23 cellular contexts compared by ENCODE assay signal in the genomic region with DNA sequence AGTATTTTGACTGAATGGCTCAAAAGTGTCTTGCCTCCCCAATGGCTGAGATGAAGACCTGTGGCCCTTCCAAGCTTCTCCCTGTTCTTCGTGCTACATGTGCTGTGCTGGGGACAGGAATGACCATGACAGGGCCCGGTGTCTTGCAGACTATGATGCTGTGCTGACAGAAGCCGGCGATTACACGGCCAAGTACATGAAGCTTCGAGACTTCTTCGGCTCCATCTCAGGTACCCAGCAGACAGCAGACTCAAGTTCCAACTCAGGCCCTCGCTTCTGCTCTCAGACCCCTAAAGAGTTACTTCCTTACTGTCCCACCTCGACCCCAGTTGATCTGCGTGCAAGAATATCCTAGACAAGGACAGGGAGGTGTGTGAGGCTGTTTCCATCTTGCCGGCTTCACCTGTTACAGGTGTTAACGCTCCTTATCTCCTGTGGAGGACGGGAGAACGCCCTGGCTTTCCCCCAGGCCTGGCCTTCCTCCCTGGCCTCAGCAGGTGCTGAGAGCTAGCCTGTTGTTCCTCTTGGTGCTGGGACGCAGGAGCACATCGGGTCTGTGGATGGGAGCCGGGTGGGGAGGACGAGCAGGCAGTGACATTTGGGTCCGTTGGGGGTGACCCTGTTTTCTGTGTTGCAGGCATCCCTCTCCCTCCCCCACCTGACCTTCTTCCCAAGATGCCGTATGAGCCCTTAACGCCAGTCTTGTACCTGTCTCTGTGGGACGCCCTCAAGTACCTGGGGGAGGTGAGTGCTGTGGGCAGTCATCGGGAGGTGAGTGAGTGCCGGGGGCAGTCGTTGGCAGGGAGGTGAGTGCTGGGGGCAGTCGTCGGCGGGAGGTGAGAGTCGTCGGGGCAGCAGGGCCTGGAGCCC. TPM values are rescaled to one million over a fixed set of nuclear protein-coding genes. Genes with fewer than 3 reads are reported as not detected.
DNase-seq lines count a peak whose midpoint lies in the region; ATAC-seq and TF ChIP-seq lines count a peak whose summit lies in the region.
"Had no signal": no experiment of that assay in that cellular context is flagged by ENCODE, and none has a peak within 500 bp of the region (broad histone marks: within the 10 kb centered on the region; RNA-seq: fewer than 3 reads in every experiment).

No MANE protein-coding gene starts in this region.

- H3K4me3 Mint-ChIP-seq in natural killer cell treated with Interleukin-12 subunit alpha and Interleukin-12 subunit beta and Interleukin-15 and Interleukin-18, amount 100 ng/mL, for 72 hours = no peak overlapping the region
- no peak overlapping the region for H3K4me3 Mint-ChIP-seq in natural killer cell
- H3K4me3 Mint-ChIP-seq: IgD-negative memory B cell had no signal

- peaks cover 0 to 2% of the 10 kb centered on the region in 2 donors for H3K27me3 ChIP-seq in left lung
- no peaks in the 10 kb centered on the region for H3K27me3 ChIP-seq in osteoblast (ENCODE audit: insufficient read depth, low read length)
- H3K27me3 ChIP-seq in aorta (ENCODE audit: control insufficient read depth in 1 of 2, insufficient read depth in 2 of 2, low read length in 1 of 2) = no peaks in the 10 kb centered on the region

- ATAC-seq in natural killer cell treated with Interleukin-12 subunit alpha and Interleukin-12 subunit beta and Interleukin-15 and Interleukin-18, amount 100 ng/mL, for 72 hours = no peak
- no peak for ATAC-seq in natural killer cell
- ATAC-seq in left lung = no peak
- ATAC-seq in aorta (ENCODE audit: low FRiP score) = no peak
- ATAC-seq: Panc1 had no signal

- intact Hi-C loops in natural killer cell (cut with micrococcal nuclease) (no loop called here), left lung (cut with DNase I) (no loop called here), aorta (cut with DNase I) (no loop called here)

- H3K27me3 Mint-ChIP-seq in natural killer cell treated with Interleukin-12 subunit alpha and Interleukin-12 subunit beta and Interleukin-15 and Interleukin-18, amount 100 ng/mL, for 72 hours = no peaks in the 10 kb centered on the region
- no peaks in the 10 kb centered on the region for H3K27me3 Mint-ChIP-seq in natural killer cell (ENCODE audit: low read depth in 2 of 2)

- H3K36me3 ChIP-seq in left lung = no peaks in the 10 kb centered on the region
- H3K36me3 ChIP-seq in osteoblast (ENCODE audit: insufficient read depth, low read length) = no peaks in the 10 kb centered on the region
- H3K36me3 ChIP-seq in aorta (ENCODE audit: control insufficient read depth in 1 of 2, insufficient read depth in 2 of 2, low read length in 1 of 2) = no peaks in the 10 kb centered on the region
- H3K36me3 ChIP-seq: SJCRH30 had no signal

- H3K27ac ChIP-seq in left lung = no peak overlapping the region
- no peak overlapping the region for H3K27ac ChIP-seq in osteoblast (ENCODE audit: low read depth, low read length)
- H3K27ac ChIP-seq in aorta (ENCODE audit: low read depth in 1 of 2, low read length in 2 of 2) = no peak overlapping the region
- H3K27ac ChIP-seq: SJCRH30 had no signal

- H3K9me3 ChIP-seq in left lung = no peaks in the 10 kb centered on the region
- no peaks in the 10 kb centered on the region for H3K9me3 ChIP-seq in osteoblast (ENCODE audit: low read depth, low read length)
- no peaks in the 10 kb centered on the region for H3K9me3 ChIP-seq in aorta (ENCODE audit: control insufficient read depth, low read length)
- H3K9me3 ChIP-seq: SJCRH30 had no signal

- H3K27ac Mint-ChIP-seq in natural killer cell treated with Interleukin-12 subunit alpha and Interleukin-12 subunit beta and Interleukin-15 and Interleukin-18, amount 100 ng/mL, for 72 hours = no peak overlapping the region
- no peak overlapping the region for H3K27ac Mint-ChIP-seq in natural killer cell
- H3K27ac Mint-ChIP-seq: IgD-negative memory B cell had no signal

- TF ChIP-seq CTCF in natural killer cell (IDR thresholded peaks at IDR 0.05) (no peak), left lung (IDR thresholded peaks at IDR 0.05) (no peak), osteoblast (IDR thresholded peaks at IDR 0.05; ENCODE audit: extremely low read depth, low read depth, low read length) (no peak)

- H2AFZ ChIP-seq in osteoblast (ENCODE audit: low read length) = no peak overlapping the region

- no peaks in the 10 kb centered on the region for H3K36me3 Mint-ChIP-seq in natural killer cell treated with Interleukin-12 subunit alpha and Interleukin-12 subunit beta and Interleukin-15 and Interleukin-18, amount 100 ng/mL, for 72 hours
- H3K36me3 Mint-ChIP-seq in natural killer cell = no peaks in the 10 kb centered on the region
- H3K36me3 Mint-ChIP-seq: IgD-negative memory B cell had no signal

- H3K4me1 Mint-ChIP-seq in natural killer cell treated with Interleukin-12 subunit alpha and Interleukin-12 subunit beta and Interleukin-15 and Interleukin-18, amount 100 ng/mL, for 72 hours (ENCODE audit: low read depth in 2 of 2) = peaks cover 0 to 5% of the 10 kb centered on the region in 2 donors
- H3K4me1 Mint-ChIP-seq in natural killer cell = peaks cover 0 to 8% of the 10 kb centered on the region in 2 donors
- H3K4me1 Mint-ChIP-seq: IgD-negative memory B cell had no signal

- H3K4me3 ChIP-seq in left lung = no peak overlapping the region
- H3K4me3 ChIP-seq in osteoblast (ENCODE audit: insufficient read depth, low read length) = no peak overlapping the region
- H3K4me3 ChIP-seq in aorta (ENCODE audit: low read length in 2 of 2) = no peak overlapping the region
- H3K4me3 ChIP-seq: SJCRH30 had no signal

- H3K4me1 ChIP-seq in left lung = no peaks in the 10 kb centered on the region
- H3K4me1 ChIP-seq in osteoblast (ENCODE audit: insufficient read depth, low read length) = no peaks in the 10 kb centered on the region
- no peaks in the 10 kb centered on the region for H3K4me1 ChIP-seq in aorta (ENCODE audit: control insufficient read depth in 1 of 2, insufficient read depth in 2 of 2, low read length in 2 of 2)
- H3K4me1 ChIP-seq: SJCRH30 had no signal

- H3K4me2 ChIP-seq in osteoblast (ENCODE audit: insufficient read depth, low read length) = no peak overlapping the region

- no peaks in the 10 kb centered on the region for H4K20me1 ChIP-seq in osteoblast (ENCODE audit: insufficient read depth, low read length)

- WGBS in aorta, 2 donors = 87 to 88% methylated on average over 30 of the region's 30 CpGs

- H3K9me3 Mint-ChIP-seq in natural killer cell treated with Interleukin-12 subunit alpha and Interleukin-12 subunit beta and Interleukin-15 and Interleukin-18, amount 100 ng/mL, for 72 hours = no peaks in the 10 kb centered on the region
- H3K9me3 Mint-ChIP-seq in natural killer cell = no peaks in the 10 kb centered on the region
- H3K9me3 Mint-ChIP-seq: IgD-negative memory B cell had no signal

- no peaks in the 10 kb centered on the region for H3K79me2 ChIP-seq in osteoblast (ENCODE audit: insufficient read depth, low read length)

- peak; percentile 53 for DNase-seq in natural killer cell treated with Interleukin-12 subunit alpha and Interleukin-12 subunit beta and Interleukin-15 and Interleukin-18, amount 100 ng/mL, for 72 hours (ENCODE audit: low spot score)
- DNase-seq in natural killer cell (no peak), left lung (peak; percentile 27 to 49), osteoblast (ENCODE audit: insufficient read length, low spot score, missing footprints) (peak; percentile 59), aorta (peak; percentile 34 to 51), CD1c-positive myeloid dendritic cell (ENCODE audit: extremely low spot score) (no peak), NOMO-1 treated with dmso at 0.1 percent for 144 hours (lab: John Stamatoyannopoulos, UW; ENCODE audit: unreplicated experiment) (no peak)
- no peak for DNase-seq in activated CD4-positive, alpha-beta T cell treated with anti-CD3 and anti-CD28 coated beads for 1 hour
- DNase-seq: AML-193, C1 segment of cervical spinal cord, DMS53, GDM1, GOT3, NCI-H1417, NCI-H187, NCI-H226, NCI-H510A treated with DMSO at 0.1 percent for 48 hours, NCI-H748 treated with DMSO at 0.1 percent for 48 hours, SJCRH30 had no signal

RNA-seq across cellular contexts. Expression of gene GLB1L2, which starts 38.1 kb away (rescaled TPM):
- total RNA-seq in natural killer cell treated with Interleukin-12 subunit alpha and Interleukin-12 subunit beta and Interleukin-15 and Interleukin-18, amount 100 ng/mL, for 72 hours = 10 to 100 TPM in 1 of 2 donors, 1 to 10 TPM in 1; 1.7 to 15.0 TPM
- total RNA-seq in natural killer cell (1 to 10 TPM in 1 of 3 donors, under 1 TPM in 2; 0.57 to 3.3 (median 0.61) TPM), left lung (10 to 100 TPM; 10.3 to 11.9 TPM), osteoblast (0.29 and 0.36 TPM in 2 replicates), aorta (1 to 10 TPM in 1 of 2 donors, under 1 TPM in 1; 0.94 to 1.5 TPM)
- 1 to 10 TPM in 1 of 2 donors, not detected in 1; 2.2 TPM for polyA plus RNA-seq in aorta
- total RNA-seq: M059J, SJCRH30 had no signal

RNA-seq across cellular contexts. Expression of gene B3GAT1, which starts 42.2 kb away (rescaled TPM):
- 10 to 100 TPM in 1 of 2 donors, 1 to 10 TPM in 1; 5.4 to 10.2 TPM for total RNA-seq in natural killer cell treated with Interleukin-12 subunit alpha and Interleukin-12 subunit beta and Interleukin-15 and Interleukin-18, amount 100 ng/mL, for 72 hours
- total RNA-seq in natural killer cell = 10 to 100 TPM; 41.3 to 78.4 (median 65.1) TPM
- under 1 TPM; 0.32 to 0.58 TPM for total RNA-seq in left lung
- total RNA-seq in osteoblast = not detected in 2 replicates
- under 1 TPM; 0.16 to 0.39 TPM for total RNA-seq in aorta
- not detected for polyA plus RNA-seq in aorta
- total RNA-seq: M059J, SJCRH30 had no signal
- polyA plus RNA-seq: AG04450, IgD-negative memory B cell had no signal

Comparison
In these comparisons a context has a peak if more than half of its experiments do, and no peak if none do; other contexts are left out.
1. DNase-seq: peak in natural killer cell treated with Interleukin-12 subunit alpha and Interleukin-12 subunit beta and Interleukin-15 and Interleukin-18, amount 100 ng/mL, for 72 hours (single experiment), left lung (2 of 2), osteoblast (single experiment) and aorta (2 of 2); none in natural killer cell (single experiment), CD1c-positive myeloid dendritic cell (single experiment), activated CD4-positive, alpha-beta T cell treated with anti-CD3 and anti-CD28 coated beads for 1 hour (single experiment) and NOMO-1 treated with dmso at 0.1 percent for 144 hours (single experiment).